In genomic region chr21:25334046-25334730, GRCh38 we compare ENCODE assay signal across 28 cellular contexts.
"Had no signal": no experiment of that assay in that cellular context is flagged by ENCODE, and none has a peak within 500 bp of the region (broad histone marks: within the 10 kb centered on the region; RNA-seq: fewer than 3 reads in every experiment).

No MANE protein-coding gene starts in this region.

- H3K27me3 ChIP-seq: cardiac muscle cell, MG63 had no signal

- H3K4me3 ChIP-seq: cardiac muscle cell, MG63 had no signal

- DNase-seq: activated B cell treated with CpG ODN at 0.5 μM for 24 hours; activated CD4-positive, alpha-beta T cell treated with anti-CD3 and anti-CD28 coated beads for 1 hour; activated CD4-positive, alpha-beta T cell treated with anti-CD3 and anti-CD28 coated beads, Interleukin-2, amount 10 ng/mL, durations not matched to agents 24 days and 14 days; activated CD4-positive, alpha-beta T cell treated with anti-CD3 and anti-CD28 coated beads, Interleukin-2, amount 50 U/mL, for 48 hours; activated CD8-positive, alpha-beta memory T cell treated with anti-CD3 and anti-CD28 coated beads, Interleukin-2, amount 10 ng/mL, durations not matched to agents 7 days and 5 days; activated effector memory CD4-positive, alpha-beta T cell treated with Interleukin-2 at 50 U/mL for 16 hours; activated naive CD4-positive, alpha-beta T cell treated with Interleukin-2 at 50 U/mL for 16 hours; activated naive CD8-positive, alpha-beta T cell treated with anti-CD3 and anti-CD28 coated beads, Interleukin-2, amount 50 U/mL, for 24 hours; activated T-cell treated with anti-CD3 and anti-CD28 coated beads, Interleukin-2, amount 50 U/mL, for 24 hours; amniotic stem cell; cerebellar nuclear complex; MG63; MV-4-11; NCI-H1092 treated with DMSO at 0.1 percent for 48 hours; NCI-H1417 treated with DMSO at 0.1 percent for 48 hours; NCI-H1694 treated with DMSO at 0.1 percent for 48 hours; NCI-H2029 treated with DMSO at 0.1 percent for 48 hours; NCI-H2171; NCI-H226; NCI-H69; NK-92 treated with Interleukin-12 subunit alpha and Interleukin-12 subunit beta, amount 100 ng/mL, for 24 hours; OCI-M1; SHP77 treated with DMSO at 0.1 percent for 48 hours; T-cell; T-helper 2 cell; T1000 had no signal

- H3K36me3 ChIP-seq: cardiac muscle cell, MG63 had no signal

- H3K27ac ChIP-seq: cardiac muscle cell, KMS-11 had no signal

- H3K9ac ChIP-seq: KMS-11 had no signal

- H3K4me2 ChIP-seq: KMS-11 had no signal
